In genomic region chr10:118851062-118852035, GRCh38 we compare ENCODE assay signal across 9 cellular contexts.
DNase-seq lines count a peak whose midpoint lies in the region; ATAC-seq and TF ChIP-seq lines count a peak whose summit lies in the region.
"Had no signal": no experiment of that assay in that cellular context is flagged by ENCODE, and none has a peak within 500 bp of the region (broad histone marks: within the 10 kb centered on the region; RNA-seq: fewer than 3 reads in every experiment).

No MANE protein-coding gene starts in this region.

- intact Hi-C loops in natural killer cell (cut with micrococcal nuclease) (no loop called here), left cardiac atrium (cut with DNase I) (no loop called here)

- H3K27me3 Mint-ChIP-seq in natural killer cell treated with Interleukin-12 subunit alpha and Interleukin-12 subunit beta and Interleukin-15 and Interleukin-18, amount 100 ng/mL, for 72 hours = peaks cover 3 to 9% of the 10 kb centered on the region in 2 donors
- H3K27me3 Mint-ChIP-seq in natural killer cell (ENCODE audit: low read depth in 2 of 2) = peaks cover 9 to 18% of the 10 kb centered on the region in 2 donors

- no peak overlapping the region for H3K4me3 Mint-ChIP-seq in natural killer cell treated with Interleukin-12 subunit alpha and Interleukin-12 subunit beta and Interleukin-15 and Interleukin-18, amount 100 ng/mL, for 72 hours
- H3K4me3 Mint-ChIP-seq in natural killer cell = no peak overlapping the region

- no peaks in the 10 kb centered on the region for H3K4me1 Mint-ChIP-seq in natural killer cell treated with Interleukin-12 subunit alpha and Interleukin-12 subunit beta and Interleukin-15 and Interleukin-18, amount 100 ng/mL, for 72 hours (ENCODE audit: low read depth in 2 of 2)
- H3K4me1 Mint-ChIP-seq in natural killer cell = no peaks in the 10 kb centered on the region

- ATAC-seq in natural killer cell treated with Interleukin-12 subunit alpha and Interleukin-12 subunit beta and Interleukin-15 and Interleukin-18, amount 100 ng/mL, for 72 hours = peak; percentile 48 to 56
- ATAC-seq in natural killer cell (no peak), HG02973 (IDR thresholded peaks at IDR 0.05; ENCODE audit: unreplicated experiment) (peak; percentile 52), left lobe of liver (no peak), left cardiac atrium (no peak)
- ATAC-seq: gastrocnemius medialis had no signal

- no peaks in the 10 kb centered on the region for H3K36me3 Mint-ChIP-seq in natural killer cell treated with Interleukin-12 subunit alpha and Interleukin-12 subunit beta and Interleukin-15 and Interleukin-18, amount 100 ng/mL, for 72 hours
- no peaks in the 10 kb centered on the region for H3K36me3 Mint-ChIP-seq in natural killer cell

- no peaks in the 10 kb centered on the region for H3K9me3 Mint-ChIP-seq in natural killer cell treated with Interleukin-12 subunit alpha and Interleukin-12 subunit beta and Interleukin-15 and Interleukin-18, amount 100 ng/mL, for 72 hours
- H3K9me3 Mint-ChIP-seq in natural killer cell = no peaks in the 10 kb centered on the region

- TF ChIP-seq CTCF in natural killer cell (IDR thresholded peaks at IDR 0.05) = no peak

- no peak for DNase-seq in natural killer cell treated with Interleukin-12 subunit alpha and Interleukin-12 subunit beta and Interleukin-15 and Interleukin-18, amount 100 ng/mL, for 72 hours (ENCODE audit: low spot score)
- DNase-seq in natural killer cell (no peak), NOMO-1 treated with dmso at 0.1 percent for 144 hours (lab: John Stamatoyannopoulos, UW; ENCODE audit: unreplicated experiment) (peak; percentile 27), left lobe of liver (ENCODE audit: low spot score) (no peak), NCI-H1048 (lab: John Stamatoyannopoulos, UW) (no peak), left cardiac atrium (no peak)
- no peak for DNase-seq in activated effector memory CD4-positive, alpha-beta T cell treated with anti-CD3 and anti-CD28 coated beads, Interleukin-2, amount 50 U/mL, for 16 hours

- H3K27ac Mint-ChIP-seq in natural killer cell treated with Interleukin-12 subunit alpha and Interleukin-12 subunit beta and Interleukin-15 and Interleukin-18, amount 100 ng/mL, for 72 hours = no peak overlapping the region
- H3K27ac Mint-ChIP-seq in natural killer cell = no peak overlapping the region

Comparison
In these comparisons a context has a peak if more than half of its experiments do, and no peak if none do; other contexts are left out.
1. ATAC-seq: peak in natural killer cell treated with Interleukin-12 subunit alpha and Interleukin-12 subunit beta and Interleukin-15 and Interleukin-18, amount 100 ng/mL, for 72 hours (2 of 2) and HG02973 (single experiment); none in natural killer cell (0 of 3), left lobe of liver (single experiment) and left cardiac atrium (0 of 2).